23 cellular contexts compared by ENCODE assay signal in genomic region chr20:34250005-34250404, GRCh38. TPM values are rescaled to one million over a fixed set of nuclear protein-coding genes. Genes with fewer than 3 reads are reported as not detected.
"Had no signal": no experiment of that assay in that cellular context is flagged by ENCODE, and none has a peak within 500 bp of the region (broad histone marks: within the 10 kb centered on the region; RNA-seq: fewer than 3 reads in every experiment).

No MANE protein-coding gene starts in this region.

- H3K4me3 ChIP-seq: adrenal gland, esophagus muscularis mucosa, gastroesophageal sphincter, heart left ventricle, left ventricle myocardium inferior had no signal

- ATAC-seq: gastroesophageal sphincter had no signal

- H3K79me2 ChIP-seq: parathyroid adenoma had no signal

- DNase-seq: activated CD4-positive, alpha-beta T cell treated with anti-CD3 and anti-CD28 coated beads for 1 hour; activated CD4-positive, alpha-beta T cell treated with anti-CD3 and anti-CD28 coated beads, Interleukin-2, amount 50 U/mL, for 4 hours; activated effector memory CD4-positive, alpha-beta T cell treated with anti-CD3 and anti-CD28 coated beads, Interleukin-2, amount 50 U/mL, for 16 hours; activated naive CD4-positive, alpha-beta T cell treated with anti-CD3 and anti-CD28 coated beads, Interleukin-2, amount 50 U/mL, for 16 hours; dermis blood vessel endothelial cell; effector memory CD4-positive, alpha-beta T cell; kidney glomerular epithelial cell; left ventricle myocardium inferior; mammary epithelial cell; stimulated activated naive CD4-positive, alpha-beta T cell had no signal

- H3K9ac ChIP-seq: parathyroid adenoma had no signal

- H3K9me3 ChIP-seq: adrenal gland, esophagus muscularis mucosa, gastroesophageal sphincter, heart left ventricle, left ventricle myocardium inferior, neutrophil had no signal

- FAIRE-seq: endothelial cell of umbilical vein had no signal

- H3K27ac ChIP-seq: adrenal gland, esophagus muscularis mucosa, gastroesophageal sphincter, heart left ventricle, left ventricle myocardium inferior, parathyroid adenoma, VCaP had no signal

- H3K36me3 ChIP-seq: adrenal gland, esophagus muscularis mucosa, gastroesophageal sphincter, heart left ventricle, left ventricle myocardium inferior, neutrophil had no signal

- H3K4me1 ChIP-seq: adrenal gland, esophagus muscularis mucosa, gastroesophageal sphincter, left ventricle myocardium inferior, parathyroid adenoma had no signal

- H2AFZ ChIP-seq: parathyroid adenoma had no signal

- H3K27me3 ChIP-seq: adrenal gland, esophagus muscularis mucosa, gastroesophageal sphincter, heart left ventricle, neutrophil had no signal

RNA-seq across cellular contexts. Expression of gene ASIP, which starts 8.8 kb away (rescaled TPM):
- total RNA-seq: activated CD8-positive, alpha-beta memory T cell treated with anti-CD3 and anti-CD28 coated beads for 36 hours; activated T-cell treated with anti-CD3 and anti-CD28 coated beads, Interleukin-2, amount 50 U/mL, for 72 hours; chondrocyte; dermis blood vessel endothelial cell; endothelial cell of umbilical vein; esophagus muscularis mucosa; mammary epithelial cell; naive thymus-derived CD4-positive, alpha-beta T cell; urinary bladder had no signal
- polyA plus RNA-seq: endothelial cell of umbilical vein; mammary epithelial cell; naive thymus-derived CD4-positive, alpha-beta T cell had no signal
